8 cellular contexts compared by ENCODE assay signal in the genomic region with DNA sequence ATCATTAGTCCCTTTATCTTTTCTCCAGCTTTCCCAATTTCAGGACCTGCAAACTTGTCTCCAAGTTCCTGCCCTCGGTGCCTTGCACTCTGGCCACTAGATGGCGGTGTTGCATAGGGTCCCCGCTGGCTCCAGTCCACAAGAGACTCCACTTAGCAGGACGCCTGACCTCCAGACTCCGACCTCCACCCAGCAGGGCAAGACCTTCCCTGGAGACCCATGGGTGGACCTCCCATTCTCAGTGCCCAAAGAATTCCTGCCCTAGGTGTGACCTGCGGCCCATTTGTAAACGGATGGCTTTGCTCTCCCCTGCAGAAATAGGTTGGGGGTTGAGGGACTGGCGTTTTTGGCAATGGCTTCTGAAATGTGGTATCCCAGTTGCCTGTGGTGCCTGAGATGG.
A peak's percentile ranks its signal among the peaks of the same experiment; 100 is the strongest.
DNase-seq lines count a peak whose midpoint lies in the region; ATAC-seq lines count a peak whose summit lies in the region.

No MANE protein-coding gene starts in this region.

- DNase-seq in C1 segment of cervical spinal cord (lab: John Stamatoyannopoulos, UW) (peak in 13 of 14 donors; percentile 19 to 81 (median 69)), H4 (ENCODE audit: low spot score) (peak; percentile 64), NCI-H82 treated with DMSO at 0.1 percent for 48 hours (lab: John Stamatoyannopoulos, UW; ENCODE audit: unreplicated experiment) (peak; percentile 38), memory B cell (ENCODE audit: low spot score in 2 of 2) (peak; percentile 78 to 84)
- peak; percentile 79 for DNase-seq in activated CD8-positive, alpha-beta T cell treated with anti-CD3 and anti-CD28 coated beads, Interleukin-2, amount 10 ng/mL, durations not matched to agents 7 days and 5 days
- DNase-seq in effector CD4-positive, alpha-beta T cell = peak; percentile 70
- DNase-seq in stimulated activated CD8-positive, alpha-beta memory T cell treated with anti-CD3 and anti-CD28 coated beads, Interleukin-15, amount 100 ng/mL, for 4 hours (ENCODE audit: low read depth in 2 of 2) = peak; percentile 28 to 38

- POLR2A ChIA-PET in activated CD8-positive, alpha-beta T cell treated with anti-CD3 and anti-CD28 coated beads, Interleukin-2, amount 10 ng/mL, durations not matched to agents 7 days and 5 days (lab: Charles Lee) = no interaction called here

- H3K4me1 Mint-ChIP-seq in activated CD8-positive, alpha-beta T cell treated with anti-CD3 and anti-CD28 coated beads, Interleukin-2, amount 10 ng/mL, durations not matched to agents 7 days and 5 days (ENCODE audit: low read depth) = no peaks in the 10 kb centered on the region
- H3K4me1 Mint-ChIP-seq in memory B cell = no peaks in the 10 kb centered on the region

- no peak overlapping the region for H3K27ac Mint-ChIP-seq in activated CD8-positive, alpha-beta T cell treated with anti-CD3 and anti-CD28 coated beads, Interleukin-2, amount 10 ng/mL, durations not matched to agents 7 days and 5 days
- H3K27ac Mint-ChIP-seq in memory B cell = no peak overlapping the region

- H3K36me3 Mint-ChIP-seq in activated CD8-positive, alpha-beta T cell treated with anti-CD3 and anti-CD28 coated beads, Interleukin-2, amount 10 ng/mL, durations not matched to agents 7 days and 5 days (ENCODE audit: low read depth) = no peaks in the 10 kb centered on the region
- no peaks in the 10 kb centered on the region for H3K36me3 Mint-ChIP-seq in memory B cell

- peak; percentile 73 for ATAC-seq in activated CD8-positive, alpha-beta T cell treated with anti-CD3 and anti-CD28 coated beads, Interleukin-2, amount 10 ng/mL, durations not matched to agents 7 days and 5 days
- ATAC-seq in memory B cell (ENCODE audit: low read depth) (peak; percentile 77), HG02610 (IDR thresholded peaks at IDR 0.05; ENCODE audit: unreplicated experiment) (no peak)

- peaks cover 15% of the 10 kb centered on the region for H3K27me3 Mint-ChIP-seq in activated CD8-positive, alpha-beta T cell treated with anti-CD3 and anti-CD28 coated beads, Interleukin-2, amount 10 ng/mL, durations not matched to agents 7 days and 5 days (ENCODE audit: low read depth)
- peaks cover 17% of the 10 kb centered on the region for H3K27me3 Mint-ChIP-seq in memory B cell

- no peaks in the 10 kb centered on the region for H3K9me3 Mint-ChIP-seq in activated CD8-positive, alpha-beta T cell treated with anti-CD3 and anti-CD28 coated beads, Interleukin-2, amount 10 ng/mL, durations not matched to agents 7 days and 5 days (ENCODE audit: insufficient read depth)
- no peaks in the 10 kb centered on the region for H3K9me3 Mint-ChIP-seq in memory B cell

- CTCF ChIA-PET in activated CD8-positive, alpha-beta T cell treated with anti-CD3 and anti-CD28 coated beads, Interleukin-2, amount 10 ng/mL, durations not matched to agents 7 days and 5 days (lab: Charles Lee) = interaction anchor here (0.6 to 6.0 kb wide), 13 partner anchors 9 to 288 kb away, joined by 3 to 30 read pairs (median 4); no protein-coding TSS in a partner anchor

- H3K4me3 Mint-ChIP-seq in activated CD8-positive, alpha-beta T cell treated with anti-CD3 and anti-CD28 coated beads, Interleukin-2, amount 10 ng/mL, durations not matched to agents 7 days and 5 days = no peak overlapping the region
- H3K4me3 Mint-ChIP-seq in memory B cell = no peak overlapping the region
